Comparison of ENCODE assay signal across 14 cellular contexts in genomic region chr14:68386950-68387779, GRCh38.
DNase-seq lines count a peak whose midpoint lies in the region; ATAC-seq, FAIRE-seq and TF ChIP-seq lines count a peak whose summit lies in the region.
"Had no signal": no experiment of that assay in that cellular context is flagged by ENCODE, and none has a peak within 500 bp of the region (broad histone marks: within the 10 kb centered on the region; RNA-seq: fewer than 3 reads in every experiment).

No MANE protein-coding gene starts in this region.

- H3K4me1 ChIP-seq in pancreas (peaks cover 8 to 25% (median 18%) of the 10 kb centered on the region in 3 donors), neuronal stem cell (ENCODE audit: control insufficient read depth in 2 of 2, insufficient read depth in 1 of 2, low read depth in 1 of 2, low read length in 2 of 2) (peaks cover 3 to 8% of the 10 kb centered on the region in 2 donors)

- peak; percentile 65 for FAIRE-seq in pancreas (lab: Jason Lieb, UNC)

- no peak overlapping the region for H3K4ac ChIP-seq in neuronal stem cell (ENCODE audit: low read length)

- DNase-seq in EH (ENCODE audit: low read depth): peak; percentile 62
- DNase-seq in NCI-H226: peak; percentile 40
- no peak for DNase-seq in pancreas
- no peak for DNase-seq in sciatic nerve (ENCODE audit: low spot score)
- no peak for DNase-seq in neuronal stem cell (ENCODE audit: low spot score)
- DNase-seq: activated naive CD8-positive, alpha-beta T cell treated with anti-CD3 and anti-CD28 coated beads for 36 hours; COR-L47; dermis blood vessel endothelial cell; gastrocnemius medialis; naive B cell; NCI-H187 treated with DMSO at 0.1 percent for 48 hours had no signal

- intact Hi-C loops in pancreas (cut with DNase I) (no loop called here), sciatic nerve (cut with DNase I) (no loop called here)

- no peak overlapping the region for H2AFZ ChIP-seq in neuronal stem cell (ENCODE audit: low read length)

- H2BK15ac ChIP-seq in neuronal stem cell (ENCODE audit: low read length): no peak overlapping the region

- H4K8ac ChIP-seq in neuronal stem cell (ENCODE audit: low read depth, low read length): no peak overlapping the region

- ATAC-seq in pancreas: peak in 1 of 4 donors; percentile 37
- ATAC-seq in HG02642 (IDR thresholded peaks at IDR 0.05; ENCODE audit: poor library complexity, unreplicated experiment): no peak
- no peak for ATAC-seq in sciatic nerve
- ATAC-seq: activated CD4-positive, CD25-positive, alpha-beta regulatory T cell treated with anti-CD3 and anti-CD28 coated beads, Interleukin-2, amount 50 U/mL, for 24 hours; gastrocnemius medialis had no signal

- no peaks in the 10 kb centered on the region for H3K27me3 ChIP-seq in pancreas
- H3K27me3 ChIP-seq in neuronal stem cell (ENCODE audit: control insufficient read depth in 3 of 3, insufficient read depth in 3 of 3, low read depth in 1 of 3, low read length in 3 of 3): no peaks in the 10 kb centered on the region
- H3K27me3 ChIP-seq: gastrocnemius medialis had no signal

- no peaks in the 10 kb centered on the region for H3K9me3 ChIP-seq in pancreas
- no peaks in the 10 kb centered on the region for H3K9me3 ChIP-seq in neuronal stem cell (replicated peaks in 1 of 2; ENCODE audit: control insufficient read depth in 2 of 2, insufficient read depth in 1 of 2, low read depth in 1 of 2, low read length in 2 of 2)
- H3K9me3 ChIP-seq: gastrocnemius medialis had no signal

- no peak overlapping the region for H2AK5ac ChIP-seq in neuronal stem cell (ENCODE audit: low read depth, low read length)

- H3K27ac ChIP-seq in cingulate gyrus (ENCODE audit: low read depth, low read length) (peak overlapping the region; percentile 26), pancreas (no peak overlapping the region), neuronal stem cell (replicated peaks; ENCODE audit: low read length) (no peak overlapping the region)
- H3K27ac ChIP-seq: gastrocnemius medialis had no signal

- H2BK5ac ChIP-seq in neuronal stem cell (ENCODE audit: low read length): no peak overlapping the region

- H4K91ac ChIP-seq in neuronal stem cell (ENCODE audit: low read depth, low read length, poor library complexity): no peak overlapping the region

- no peak overlapping the region for H3K18ac ChIP-seq in neuronal stem cell (ENCODE audit: low read length)

- no peaks in the 10 kb centered on the region for H3K79me1 ChIP-seq in neuronal stem cell (ENCODE audit: low read depth, low read length)

- TF ChIP-seq CTCF in pancreas (IDR thresholded peaks at IDR 0.05): no peak

- 27 to 32% methylated on average over 6 of the region's 6 CpGs for WGBS in pancreas, 2 donors
- no CpG with 5 or more reads among the region's 6 CpGs for WGBS in neuronal stem cell (ENCODE audit: extremely low coverage in 2 of 2, insufficient read length in 2 of 2, insufficient replicate concordance in 1 of 2), 2 donors

- no peak overlapping the region for H3K4me2 ChIP-seq in neuronal stem cell (ENCODE audit: insufficient read depth, low read length, poor library complexity, severe bottlenecking)

- H2BK12ac ChIP-seq in neuronal stem cell (ENCODE audit: low read length): no peak overlapping the region

- H3K4me3 ChIP-seq in pancreas (no peak overlapping the region), neuronal stem cell (ENCODE audit: low read length in 2 of 2) (no peak overlapping the region)
- H3K4me3 ChIP-seq: gastrocnemius medialis had no signal

- H3K23ac ChIP-seq in neuronal stem cell (ENCODE audit: low read depth, low read length, poor library complexity): no peak overlapping the region

- no peak overlapping the region for H2BK120ac ChIP-seq in neuronal stem cell (ENCODE audit: low read depth, low read length)

- H3K9ac ChIP-seq in neuronal stem cell (ENCODE audit: low read depth, low read length, poor library complexity): no peak overlapping the region

- H3K36me3 ChIP-seq in pancreas: no peaks in the 10 kb centered on the region
- no peaks in the 10 kb centered on the region for H3K36me3 ChIP-seq in neuronal stem cell (replicated peaks in 1 of 2; ENCODE audit: control insufficient read depth in 2 of 2, insufficient read depth in 2 of 2, low read length in 2 of 2)
- H3K36me3 ChIP-seq: gastrocnemius medialis had no signal

- H3K14ac ChIP-seq in neuronal stem cell (ENCODE audit: low read length): no peak overlapping the region

Comparison
In these comparisons a context has a peak if more than half of its experiments do, and no peak if none do; other contexts are left out.
1. DNase-seq: peak in EH (single experiment) and NCI-H226 (single experiment); none in pancreas (0 of 6), sciatic nerve (single experiment) and neuronal stem cell (single experiment).